Comparison of ENCODE assay signal across 1 cellular context in the genomic region with DNA sequence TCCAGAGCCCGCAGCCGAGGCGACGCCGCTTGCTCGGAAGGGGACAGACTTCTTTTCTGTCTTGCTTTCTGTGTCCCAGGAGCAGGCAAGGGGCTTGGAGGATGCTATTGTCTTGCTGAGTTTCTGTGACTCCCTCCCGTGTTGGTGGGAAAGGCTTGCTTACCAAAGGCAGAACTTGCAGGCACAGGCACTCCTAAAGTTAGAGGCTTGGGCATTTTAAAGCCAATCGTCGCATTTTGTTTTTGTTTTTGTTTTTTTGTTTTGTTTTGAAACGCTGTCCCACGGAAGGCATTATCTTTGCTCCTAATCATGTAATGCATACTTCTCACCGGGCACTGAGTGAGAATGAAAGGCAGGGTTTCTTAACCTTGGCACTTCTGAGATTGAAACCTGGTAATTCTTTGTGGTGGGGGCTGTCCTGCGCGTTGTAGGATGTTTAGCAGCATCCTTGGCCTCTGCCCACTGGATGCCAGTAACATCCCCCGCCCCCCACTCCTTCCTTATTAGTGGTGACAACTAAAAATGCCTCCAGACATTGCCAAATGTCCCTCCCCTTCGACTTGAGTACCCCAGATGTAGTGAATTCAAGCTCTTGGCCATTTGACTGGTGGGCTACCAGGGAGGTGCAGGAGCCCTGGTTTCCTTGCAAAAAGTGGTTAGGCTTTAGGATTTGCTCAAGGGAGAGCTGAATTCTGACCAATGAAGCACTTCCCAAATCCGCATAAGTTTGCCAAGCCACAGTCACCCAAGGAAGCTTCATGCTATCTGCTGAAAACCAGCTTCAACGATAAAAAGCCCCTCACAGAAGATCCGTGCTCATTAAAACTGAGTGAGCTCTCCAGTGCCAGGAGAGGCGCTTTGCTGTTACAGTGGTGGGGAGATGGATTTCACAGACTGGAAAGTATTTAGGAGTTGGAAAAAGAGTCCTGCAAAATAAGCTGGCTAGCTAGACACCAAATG.
TF ChIP-seq lines count a peak whose summit lies in the region.

No MANE protein-coding gene starts in this region.

TF ChIP-seq in HepG2, 621 proteins besides CTCF, POLR2A, EP300 and RAD21 (continued from another document):
- TF ChIP-seq, protein P1, sequence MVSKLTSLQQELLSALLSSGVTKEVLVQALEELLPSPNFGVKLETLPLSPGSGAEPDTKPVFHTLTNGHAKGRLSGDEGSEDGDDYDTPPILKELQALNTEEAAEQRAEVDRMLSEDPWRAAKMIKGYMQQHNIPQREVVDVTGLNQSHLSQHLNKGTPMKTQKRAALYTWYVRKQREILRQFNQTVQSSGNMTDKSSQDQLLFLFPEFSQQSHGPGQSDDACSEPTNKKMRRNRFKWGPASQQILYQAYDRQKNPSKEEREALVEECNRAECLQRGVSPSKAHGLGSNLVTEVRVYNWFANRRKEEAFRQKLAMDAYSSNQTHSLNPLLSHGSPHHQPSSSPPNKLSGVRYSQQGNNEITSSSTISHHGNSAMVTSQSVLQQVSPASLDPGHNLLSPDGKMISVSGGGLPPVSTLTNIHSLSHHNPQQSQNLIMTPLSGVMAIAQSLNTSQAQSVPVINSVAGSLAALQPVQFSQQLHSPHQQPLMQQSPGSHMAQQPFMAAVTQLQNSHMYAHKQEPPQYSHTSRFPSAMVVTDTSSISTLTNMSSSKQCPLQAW (CRISPR knock-in tag; IDR thresholded peaks at IDR 0.05): peak; percentile 55; the same call in 1 of the 2 replicates
- TF ChIP-seq ZNF766 (CRISPR knock-in tag; IDR thresholded peaks at IDR 0.05; ENCODE audit: borderline replicate concordance): no peak
- TF ChIP-seq, protein P2, sequence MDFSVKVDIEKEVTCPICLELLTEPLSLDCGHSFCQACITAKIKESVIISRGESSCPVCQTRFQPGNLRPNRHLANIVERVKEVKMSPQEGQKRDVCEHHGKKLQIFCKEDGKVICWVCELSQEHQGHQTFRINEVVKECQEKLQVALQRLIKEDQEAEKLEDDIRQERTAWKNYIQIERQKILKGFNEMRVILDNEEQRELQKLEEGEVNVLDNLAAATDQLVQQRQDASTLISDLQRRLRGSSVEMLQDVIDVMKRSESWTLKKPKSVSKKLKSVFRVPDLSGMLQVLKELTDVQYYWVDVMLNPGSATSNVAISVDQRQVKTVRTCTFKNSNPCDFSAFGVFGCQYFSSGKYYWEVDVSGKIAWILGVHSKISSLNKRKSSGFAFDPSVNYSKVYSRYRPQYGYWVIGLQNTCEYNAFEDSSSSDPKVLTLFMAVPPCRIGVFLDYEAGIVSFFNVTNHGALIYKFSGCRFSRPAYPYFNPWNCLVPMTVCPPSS (IDR thresholded peaks at IDR 0.05): no peak
- TF ChIP-seq, protein P3, sequence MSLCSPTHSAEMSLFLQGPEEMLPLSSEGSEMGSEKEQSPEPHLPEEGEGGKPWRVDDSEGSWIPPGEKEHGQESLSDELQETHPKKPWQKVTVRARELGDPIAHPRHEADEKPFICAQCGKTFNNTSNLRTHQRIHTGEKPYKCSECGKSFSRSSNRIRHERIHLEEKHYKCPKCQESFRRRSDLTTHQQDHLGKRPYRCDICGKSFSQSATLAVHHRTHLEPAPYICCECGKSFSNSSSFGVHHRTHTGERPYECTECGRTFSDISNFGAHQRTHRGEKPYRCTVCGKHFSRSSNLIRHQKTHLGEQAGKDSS (CRISPR knock-in tag; IDR thresholded peaks at IDR 0.05; ENCODE audit: borderline replicate concordance, low read depth): no peak
- no peak for TF ChIP-seq KLF15 (CRISPR knock-in tag; IDR thresholded peaks at IDR 0.05; ENCODE audit: borderline replicate concordance)
- no peak for TF ChIP-seq MXD4 (CRISPR knock-in tag; IDR thresholded peaks at IDR 0.05)
- TF ChIP-seq PHF21A (CRISPR knock-in tag; IDR thresholded peaks at IDR 0.05): no peak
- TF ChIP-seq, protein P4, sequence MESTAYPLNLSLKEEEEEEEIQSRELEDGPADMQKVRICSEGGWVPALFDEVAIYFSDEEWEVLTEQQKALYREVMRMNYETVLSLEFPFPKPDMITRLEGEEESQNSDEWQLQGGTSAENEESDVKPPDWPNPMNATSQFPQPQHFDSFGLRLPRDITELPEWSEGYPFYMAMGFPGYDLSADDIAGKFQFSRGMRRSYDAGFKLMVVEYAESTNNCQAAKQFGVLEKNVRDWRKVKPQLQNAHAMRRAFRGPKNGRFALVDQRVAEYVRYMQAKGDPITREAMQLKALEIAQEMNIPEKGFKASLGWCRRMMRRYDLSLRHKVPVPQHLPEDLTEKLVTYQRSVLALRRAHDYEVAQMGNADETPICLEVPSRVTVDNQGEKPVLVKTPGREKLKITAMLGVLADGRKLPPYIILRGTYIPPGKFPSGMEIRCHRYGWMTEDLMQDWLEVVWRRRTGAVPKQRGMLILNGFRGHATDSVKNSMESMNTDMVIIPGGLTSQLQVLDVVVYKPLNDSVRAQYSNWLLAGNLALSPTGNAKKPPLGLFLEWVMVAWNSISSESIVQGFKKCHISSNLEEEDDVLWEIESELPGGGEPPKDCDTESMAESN (CRISPR knock-in tag; conservative IDR thresholded peaks at IDR 0.05): no peak
- TF ChIP-seq EEA1 (CRISPR knock-in tag; IDR thresholded peaks at IDR 0.05; ENCODE audit: borderline replicate concordance): 0 out of 2 replicates have a peak, but pooled peaks have one; percentile 43
- no peak for TF ChIP-seq TRIM24 (CRISPR knock-in tag; IDR thresholded peaks at IDR 0.05)
- TF ChIP-seq SMC3 (IDR thresholded peaks at IDR 0.05; ENCODE audit: low read length): no peak
- peak; percentile 14; the same call in 1 of the 2 replicates for TF ChIP-seq ZSCAN29 (CRISPR knock-in tag; conservative IDR thresholded peaks at IDR 0.05)
- TF ChIP-seq ZNF567 (CRISPR knock-in tag; IDR thresholded peaks at IDR 0.05; ENCODE audit: borderline replicate concordance): no peak
- no peak for TF ChIP-seq ZNF34 (CRISPR knock-in tag; IDR thresholded peaks at IDR 0.05; ENCODE audit: borderline replicate concordance)
- TF ChIP-seq, protein P5, sequence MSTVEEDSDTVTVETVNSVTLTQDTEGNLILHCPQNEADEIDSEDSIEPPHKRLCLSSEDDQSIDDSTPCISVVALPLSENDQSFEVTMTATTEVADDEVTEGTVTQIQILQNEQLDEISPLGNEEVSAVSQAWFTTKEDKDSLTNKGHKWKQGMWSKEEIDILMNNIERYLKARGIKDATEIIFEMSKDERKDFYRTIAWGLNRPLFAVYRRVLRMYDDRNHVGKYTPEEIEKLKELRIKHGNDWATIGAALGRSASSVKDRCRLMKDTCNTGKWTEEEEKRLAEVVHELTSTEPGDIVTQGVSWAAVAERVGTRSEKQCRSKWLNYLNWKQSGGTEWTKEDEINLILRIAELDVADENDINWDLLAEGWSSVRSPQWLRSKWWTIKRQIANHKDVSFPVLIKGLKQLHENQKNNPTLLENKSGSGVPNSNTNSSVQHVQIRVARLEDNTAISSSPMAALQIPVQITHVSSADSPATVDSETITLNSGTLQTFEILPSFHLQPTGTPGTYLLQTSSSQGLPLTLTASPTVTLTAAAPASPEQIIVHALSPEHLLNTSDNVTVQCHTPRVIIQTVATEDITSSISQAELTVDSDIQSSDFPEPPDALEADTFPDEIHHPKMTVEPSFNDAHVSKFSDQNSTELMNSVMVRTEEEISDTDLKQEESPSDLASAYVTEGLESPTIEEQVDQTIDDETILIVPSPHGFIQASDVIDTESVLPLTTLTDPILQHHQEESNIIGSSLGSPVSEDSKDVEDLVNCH (CRISPR knock-in tag; IDR thresholded peaks at IDR 0.05): 0 out of 2 replicates have a peak, but pooled peaks have one; percentile 66
- TF ChIP-seq NAIF1 (CRISPR knock-in tag; IDR thresholded peaks at IDR 0.05; ENCODE audit: borderline replicate concordance): no peak
- TF ChIP-seq KLF9 (CRISPR knock-in tag; IDR thresholded peaks at IDR 0.05; ENCODE audit: low read depth): no peak
- TF ChIP-seq LCORL (IDR thresholded peaks at IDR 0.05): no peak
- TF ChIP-seq LCORL (CRISPR knock-in tag; IDR thresholded peaks at IDR 0.05): no peak
- TF ChIP-seq, protein P6, sequence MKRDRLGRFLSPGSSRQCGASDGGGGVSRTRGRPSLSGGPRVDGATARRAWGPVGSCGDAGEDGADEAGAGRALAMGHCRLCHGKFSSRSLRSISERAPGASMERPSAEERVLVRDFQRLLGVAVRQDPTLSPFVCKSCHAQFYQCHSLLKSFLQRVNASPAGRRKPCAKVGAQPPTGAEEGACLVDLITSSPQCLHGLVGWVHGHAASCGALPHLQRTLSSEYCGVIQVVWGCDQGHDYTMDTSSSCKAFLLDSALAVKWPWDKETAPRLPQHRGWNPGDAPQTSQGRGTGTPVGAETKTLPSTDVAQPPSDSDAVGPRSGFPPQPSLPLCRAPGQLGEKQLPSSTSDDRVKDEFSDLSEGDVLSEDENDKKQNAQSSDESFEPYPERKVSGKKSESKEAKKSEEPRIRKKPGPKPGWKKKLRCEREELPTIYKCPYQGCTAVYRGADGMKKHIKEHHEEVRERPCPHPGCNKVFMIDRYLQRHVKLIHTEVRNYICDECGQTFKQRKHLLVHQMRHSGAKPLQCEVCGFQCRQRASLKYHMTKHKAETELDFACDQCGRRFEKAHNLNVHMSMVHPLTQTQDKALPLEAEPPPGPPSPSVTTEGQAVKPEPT (CRISPR knock-in tag; IDR thresholded peaks at IDR 0.05; ENCODE audit: low read depth): 0 out of 2 replicates have a peak, but pooled peaks have one; percentile 3
- TF ChIP-seq HDAC6 (IDR thresholded peaks at IDR 0.05; ENCODE audit: low read depth, low read length): peak; percentile 22; the same call in 1 of the 2 replicates
- TF ChIP-seq NR1H2 (CRISPR knock-in tag; IDR thresholded peaks at IDR 0.05; ENCODE audit: borderline replicate concordance, low read depth): no peak
- no peak for TF ChIP-seq RNF2 (conservative IDR thresholded peaks at IDR 0.05; ENCODE audit: low read depth)
- TF ChIP-seq ZFP90 (CRISPR knock-in tag; IDR thresholded peaks at IDR 0.05; ENCODE audit: borderline replicate concordance): 0 out of 2 replicates have a peak, but pooled peaks have one; percentile 21
- 0 out of 2 replicates have a peak, but pooled peaks have one; percentile 3 for TF ChIP-seq ZNF776 (CRISPR knock-in tag; IDR thresholded peaks at IDR 0.05)
- TF ChIP-seq JARID2 (CRISPR knock-in tag; IDR thresholded peaks at IDR 0.05; ENCODE audit: insufficient replicate concordance): no peak
- 0 out of 2 replicates have a peak, but pooled peaks have one; percentile 43 for TF ChIP-seq ZNF670 (CRISPR knock-in tag; IDR thresholded peaks at IDR 0.05; ENCODE audit: borderline replicate concordance)
- no peak for TF ChIP-seq NKX3-1 (CRISPR knock-in tag; IDR thresholded peaks at IDR 0.05)
- TF ChIP-seq ZNF383 (CRISPR knock-in tag; IDR thresholded peaks at IDR 0.05; ENCODE audit: borderline replicate concordance): 0 out of 2 replicates have a peak, but pooled peaks have one; percentile 62
- no peak for TF ChIP-seq HOXA3 (CRISPR knock-in tag; IDR thresholded peaks at IDR 0.05)
